In the genomic region with DNA sequence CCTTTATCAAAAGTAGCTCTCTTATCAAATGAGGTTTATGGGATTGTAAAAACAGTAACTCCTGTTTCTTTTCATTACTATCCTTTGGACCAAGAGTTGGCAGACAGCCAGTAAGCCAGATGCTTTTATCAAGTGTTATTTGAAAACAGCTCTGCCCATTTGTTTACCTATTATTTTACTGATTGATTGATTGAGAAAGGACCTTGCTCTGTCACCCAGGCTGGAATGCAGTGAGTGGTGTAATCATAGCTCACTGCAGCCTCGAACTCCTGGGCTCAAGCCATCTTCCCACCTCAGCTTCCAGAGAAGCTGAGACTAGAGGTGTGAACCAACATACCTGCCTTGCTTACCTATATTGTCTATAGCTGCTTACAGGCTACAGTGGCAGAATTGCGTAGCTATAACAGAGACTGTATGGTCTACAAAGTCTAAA, we compare ENCODE assay signal across 1 cellular context.
TF ChIP-seq lines count a peak whose summit lies in the region.

No MANE protein-coding gene starts in this region.

TF ChIP-seq in K562, 482 proteins besides CTCF, POLR2A, EP300 and RAD21:
- TF ChIP-seq CXXC5 (CRISPR knock-in tag; IDR thresholded peaks at IDR 0.05) (no peak), GATAD2B (IDR thresholded peaks at IDR 0.05; ENCODE audit: borderline replicate concordance) (no peak), STAT5B (CRISPR knock-in tag; IDR thresholded peaks at IDR 0.05) (no peak), GABPA (tag; conservative IDR thresholded peaks at IDR 0.05; ENCODE audit: low read depth) (no peak), NFIC (IDR thresholded peaks at IDR 0.05) (peak; percentile 92), ZNF75A (CRISPR knock-in tag; IDR thresholded peaks at IDR 0.05) (no peak), ZSCAN29 (IDR thresholded peaks at IDR 0.05) (no peak), NFIX (CRISPR knock-in tag; IDR thresholded peaks at IDR 0.05; ENCODE audit: low read depth) (peak; percentile 44), MEIS2 (IDR thresholded peaks at IDR 0.05; ENCODE audit: partially characterized antibody) (peak; percentile 28), SMAD2 (IDR thresholded peaks at IDR 0.05; ENCODE audit: low read depth, low read length) (no peak), DNMT1 (IDR thresholded peaks at IDR 0.05) (no peak)
- TF ChIP-seq, protein P1, sequence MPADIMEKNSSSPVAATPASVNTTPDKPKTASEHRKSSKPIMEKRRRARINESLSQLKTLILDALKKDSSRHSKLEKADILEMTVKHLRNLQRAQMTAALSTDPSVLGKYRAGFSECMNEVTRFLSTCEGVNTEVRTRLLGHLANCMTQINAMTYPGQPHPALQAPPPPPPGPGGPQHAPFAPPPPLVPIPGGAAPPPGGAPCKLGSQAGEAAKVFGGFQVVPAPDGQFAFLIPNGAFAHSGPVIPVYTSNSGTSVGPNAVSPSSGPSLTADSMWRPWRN (IDR thresholded peaks at IDR 0.05; ENCODE audit: low read depth), result no peak
